ENCODE assay signal across 1 cellular context in the genomic region with DNA sequence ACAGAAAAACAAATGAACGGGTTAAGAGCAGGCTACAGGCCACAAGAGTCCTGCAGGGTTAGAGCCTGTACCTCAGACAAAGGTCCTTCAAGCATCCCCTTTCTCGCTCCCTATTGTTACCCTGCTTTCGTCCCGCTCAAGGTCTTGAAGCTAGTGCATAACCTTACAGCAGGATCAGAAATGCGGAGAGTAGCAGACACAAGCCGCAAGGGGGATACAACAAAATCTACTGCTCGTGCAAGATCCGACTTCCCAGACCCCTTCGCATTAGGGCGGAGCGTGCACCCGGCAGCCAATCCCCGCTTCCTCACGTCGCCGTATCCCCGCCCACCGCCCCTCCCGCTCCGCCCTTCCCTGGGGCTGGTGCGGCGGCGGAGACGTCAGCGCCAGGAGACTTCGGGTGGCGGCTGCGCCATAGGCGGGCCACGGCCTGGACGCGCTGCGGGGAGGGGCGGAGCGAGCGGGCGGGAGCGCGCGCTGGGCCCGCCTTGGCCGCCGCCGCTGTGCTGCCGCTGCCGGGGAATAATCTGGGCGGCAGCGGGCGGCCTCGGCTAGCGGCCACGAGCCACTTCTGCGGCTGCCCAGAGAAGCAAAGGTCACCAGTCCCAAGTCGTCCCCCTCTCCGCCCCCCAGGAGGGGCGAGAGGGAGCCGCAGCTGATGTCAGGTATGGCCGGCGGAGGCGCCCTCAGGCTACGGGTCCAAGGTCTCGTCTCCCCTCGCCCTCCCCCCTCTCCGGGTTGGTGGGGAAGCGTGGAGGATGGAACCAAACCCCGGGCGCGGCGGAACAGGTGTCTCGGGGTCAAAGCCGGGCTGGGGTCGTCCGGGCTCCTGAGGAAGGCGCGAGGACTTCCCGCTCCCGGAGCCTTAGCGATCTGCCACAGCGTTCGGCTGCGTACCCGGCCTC.
TF ChIP-seq lines count a peak whose summit lies in the region.

A gene (plus strand): TSS at position 389 of the 905 bp plus-strand sequence. CDS start 51,776 bp downstream, outside the sequence.

TF ChIP-seq in HepG2, 621 proteins besides CTCF, POLR2A, EP300 and RAD21 (continued from another document):
- peak; percentile 62; the same call in 1 of the 2 replicates for TF ChIP-seq ARNTL (CRISPR knock-in tag; IDR thresholded peaks at IDR 0.05)
- 0 out of 2 replicates have a peak, but pooled peaks have one; percentile 58 for TF ChIP-seq XBP1 (CRISPR knock-in tag; IDR thresholded peaks at IDR 0.05)
- peak; percentile 68 for TF ChIP-seq ZNF143 (CRISPR knock-in tag; IDR thresholded peaks at IDR 0.05)
- TF ChIP-seq, protein P1, sequence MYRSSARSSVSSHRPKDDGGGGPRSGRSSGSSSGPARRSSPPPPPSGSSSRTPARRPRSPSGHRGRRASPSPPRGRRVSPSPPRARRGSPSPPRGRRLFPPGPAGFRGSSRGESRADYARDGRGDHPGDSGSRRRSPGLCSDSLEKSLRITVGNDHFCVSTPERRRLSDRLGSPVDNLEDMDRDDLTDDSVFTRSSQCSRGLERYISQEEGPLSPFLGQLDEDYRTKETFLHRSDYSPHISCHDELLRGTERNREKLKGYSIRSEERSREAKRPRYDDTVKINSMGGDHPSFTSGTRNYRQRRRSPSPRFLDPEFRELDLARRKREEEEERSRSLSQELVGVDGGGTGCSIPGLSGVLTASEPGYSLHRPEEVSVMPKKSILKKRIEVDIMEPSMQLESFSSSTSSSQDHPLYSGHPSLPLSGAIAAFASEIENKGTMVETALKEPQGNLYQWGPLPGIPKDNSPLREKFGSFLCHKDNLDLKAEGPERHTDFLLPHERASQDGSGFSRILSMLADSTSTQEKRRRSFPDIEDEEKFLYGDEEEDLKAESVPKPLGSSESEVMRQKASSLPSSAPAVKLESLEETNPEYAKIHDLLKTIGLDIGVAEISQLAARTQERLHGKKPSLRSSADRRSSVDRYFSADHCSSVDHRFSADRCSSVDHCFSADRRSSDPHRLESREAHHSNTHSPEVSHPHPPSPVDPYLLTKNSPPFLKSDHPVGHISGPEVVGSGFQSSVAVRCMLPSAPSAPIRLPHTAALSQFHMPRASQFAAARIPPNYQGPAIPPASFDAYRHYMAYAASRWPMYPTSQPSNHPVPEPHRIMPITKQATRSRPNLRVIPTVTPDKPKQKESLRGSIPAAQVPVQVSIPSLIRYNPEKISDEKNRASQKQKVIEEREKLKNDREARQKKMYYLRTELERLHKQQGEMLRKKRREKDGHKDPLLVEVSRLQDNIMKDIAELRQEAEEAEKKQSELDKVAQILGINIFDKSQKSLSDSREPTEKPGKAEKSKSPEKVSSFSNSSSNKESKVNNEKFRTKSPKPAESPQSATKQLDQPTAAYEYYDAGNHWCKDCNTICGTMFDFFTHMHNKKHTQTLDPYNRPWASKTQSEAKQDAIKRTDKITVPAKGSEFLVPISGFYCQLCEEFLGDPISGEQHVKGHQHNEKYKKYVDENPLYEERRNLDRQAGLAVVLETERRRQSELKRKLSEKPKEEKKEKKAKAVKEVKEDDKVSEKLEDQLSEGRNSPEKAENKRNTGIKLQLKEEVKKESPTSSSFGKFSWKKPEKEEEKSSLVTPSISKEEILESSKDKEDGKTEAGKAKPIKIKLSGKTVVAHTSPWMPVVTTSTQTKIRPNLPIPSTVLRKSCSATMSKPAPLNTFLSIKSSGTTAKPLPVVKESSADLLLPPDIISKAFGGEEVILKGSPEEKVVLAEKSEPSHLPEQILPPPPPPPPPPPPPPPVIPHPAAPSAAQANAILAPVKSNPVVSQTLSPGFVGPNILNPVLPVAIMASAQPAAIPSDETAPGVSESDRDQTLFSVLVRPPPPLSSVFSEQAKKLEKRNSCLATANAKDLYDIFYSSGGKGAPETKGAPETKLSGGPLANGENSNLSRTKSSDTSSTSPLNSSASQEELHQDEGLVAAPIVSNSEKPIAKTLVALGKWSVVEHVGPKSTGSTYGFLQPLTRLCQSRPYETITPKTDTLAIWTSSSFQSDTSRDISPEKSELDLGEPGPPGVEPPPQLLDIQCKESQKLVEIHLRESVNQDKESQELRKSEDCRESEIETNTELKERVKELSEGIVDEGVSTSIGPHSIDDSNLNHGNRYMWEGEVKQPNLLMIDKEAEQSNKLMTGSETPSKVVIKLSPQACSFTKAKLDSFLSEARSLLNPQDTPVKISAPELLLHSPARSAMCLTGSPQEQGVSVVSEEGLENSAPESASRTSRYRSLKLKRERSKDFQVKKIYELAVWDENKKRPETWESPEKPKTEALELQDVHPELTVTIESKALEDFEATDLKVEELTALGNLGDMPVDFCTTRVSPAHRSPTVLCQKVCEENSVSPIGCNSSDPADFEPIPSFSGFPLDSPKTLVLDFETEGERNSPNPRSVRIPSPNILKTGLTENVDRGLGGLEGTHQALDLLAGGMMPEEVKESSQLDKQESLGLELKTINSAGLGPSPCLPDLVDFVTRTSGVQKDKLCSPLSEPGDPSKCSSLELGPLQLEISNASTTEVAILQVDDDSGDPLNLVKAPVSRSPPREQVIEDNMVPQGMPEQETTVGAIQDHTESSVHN (CRISPR knock-in tag; IDR thresholded peaks at IDR 0.05): no peak
- peak; percentile 65 for TF ChIP-seq ZNF510 (CRISPR knock-in tag; IDR thresholded peaks at IDR 0.05; ENCODE audit: low read depth)
- TF ChIP-seq ISL2 (CRISPR knock-in tag; IDR thresholded peaks at IDR 0.05): peak; percentile 76
- TF ChIP-seq, protein P2, sequence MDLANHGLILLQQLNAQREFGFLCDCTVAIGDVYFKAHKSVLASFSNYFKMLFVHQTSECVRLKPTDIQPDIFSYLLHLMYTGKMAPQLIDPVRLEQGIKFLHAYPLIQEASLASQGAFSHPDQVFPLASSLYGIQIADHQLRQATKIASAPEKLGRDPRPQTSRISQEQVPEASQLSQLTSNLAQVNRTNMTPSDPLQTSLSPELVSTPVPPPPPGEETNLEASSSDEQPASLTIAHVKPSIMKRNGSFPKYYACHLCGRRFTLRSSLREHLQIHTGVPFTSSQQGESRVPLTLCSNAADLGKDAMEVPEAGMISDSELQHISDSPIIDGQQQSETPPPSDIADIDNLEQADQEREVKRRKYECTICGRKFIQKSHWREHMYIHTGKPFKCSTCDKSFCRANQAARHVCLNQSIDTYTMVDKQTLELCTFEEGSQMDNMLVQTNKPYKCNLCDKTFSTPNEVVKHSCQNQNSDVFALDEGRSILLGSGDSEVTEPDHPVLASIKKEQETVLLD (CRISPR knock-in tag; IDR thresholded peaks at IDR 0.05; ENCODE audit: low read depth): peak; percentile 59
- TF ChIP-seq, protein P3, sequence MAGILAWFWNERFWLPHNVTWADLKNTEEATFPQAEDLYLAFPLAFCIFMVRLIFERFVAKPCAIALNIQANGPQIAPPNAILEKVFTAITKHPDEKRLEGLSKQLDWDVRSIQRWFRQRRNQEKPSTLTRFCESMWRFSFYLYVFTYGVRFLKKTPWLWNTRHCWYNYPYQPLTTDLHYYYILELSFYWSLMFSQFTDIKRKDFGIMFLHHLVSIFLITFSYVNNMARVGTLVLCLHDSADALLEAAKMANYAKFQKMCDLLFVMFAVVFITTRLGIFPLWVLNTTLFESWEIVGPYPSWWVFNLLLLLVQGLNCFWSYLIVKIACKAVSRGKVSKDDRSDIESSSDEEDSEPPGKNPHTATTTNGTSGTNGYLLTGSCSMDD (CRISPR knock-in tag; IDR thresholded peaks at IDR 0.05): 0 out of 2 replicates have a peak, but pooled peaks have one; percentile 47
- peak; percentile 75 for TF ChIP-seq SRSF4 (IDR thresholded peaks at IDR 0.05; ENCODE audit: low read depth, low read length, poor library complexity, severe bottlenecking)
- no peak for TF ChIP-seq RAD51 (IDR thresholded peaks at IDR 0.05; ENCODE audit: borderline replicate concordance)
- TF ChIP-seq, protein P4, sequence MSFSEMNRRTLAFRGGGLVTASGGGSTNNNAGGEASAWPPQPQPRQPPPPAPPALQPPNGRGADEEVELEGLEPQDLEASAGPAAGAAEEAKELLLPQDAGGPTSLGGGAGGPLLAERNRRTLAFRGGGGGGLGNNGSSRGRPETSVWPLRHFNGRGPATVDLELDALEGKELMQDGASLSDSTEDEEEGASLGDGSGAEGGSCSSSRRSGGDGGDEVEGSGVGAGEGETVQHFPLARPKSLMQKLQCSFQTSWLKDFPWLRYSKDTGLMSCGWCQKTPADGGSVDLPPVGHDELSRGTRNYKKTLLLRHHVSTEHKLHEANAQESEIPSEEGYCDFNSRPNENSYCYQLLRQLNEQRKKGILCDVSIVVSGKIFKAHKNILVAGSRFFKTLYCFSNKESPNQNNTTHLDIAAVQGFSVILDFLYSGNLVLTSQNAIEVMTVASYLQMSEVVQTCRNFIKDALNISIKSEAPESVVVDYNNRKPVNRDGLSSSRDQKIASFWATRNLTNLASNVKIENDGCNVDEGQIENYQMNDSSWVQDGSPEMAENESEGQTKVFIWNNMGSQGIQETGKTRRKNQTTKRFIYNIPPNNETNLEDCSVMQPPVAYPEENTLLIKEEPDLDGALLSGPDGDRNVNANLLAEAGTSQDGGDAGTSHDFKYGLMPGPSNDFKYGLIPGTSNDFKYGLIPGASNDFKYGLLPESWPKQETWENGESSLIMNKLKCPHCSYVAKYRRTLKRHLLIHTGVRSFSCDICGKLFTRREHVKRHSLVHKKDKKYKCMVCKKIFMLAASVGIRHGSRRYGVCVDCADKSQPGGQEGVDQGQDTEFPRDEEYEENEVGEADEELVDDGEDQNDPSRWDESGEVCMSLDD (CRISPR knock-in tag; IDR thresholded peaks at IDR 0.05; ENCODE audit: borderline replicate concordance): peak; percentile 60; the same call in 1 of the 2 replicates
- TF ChIP-seq, protein P5, sequence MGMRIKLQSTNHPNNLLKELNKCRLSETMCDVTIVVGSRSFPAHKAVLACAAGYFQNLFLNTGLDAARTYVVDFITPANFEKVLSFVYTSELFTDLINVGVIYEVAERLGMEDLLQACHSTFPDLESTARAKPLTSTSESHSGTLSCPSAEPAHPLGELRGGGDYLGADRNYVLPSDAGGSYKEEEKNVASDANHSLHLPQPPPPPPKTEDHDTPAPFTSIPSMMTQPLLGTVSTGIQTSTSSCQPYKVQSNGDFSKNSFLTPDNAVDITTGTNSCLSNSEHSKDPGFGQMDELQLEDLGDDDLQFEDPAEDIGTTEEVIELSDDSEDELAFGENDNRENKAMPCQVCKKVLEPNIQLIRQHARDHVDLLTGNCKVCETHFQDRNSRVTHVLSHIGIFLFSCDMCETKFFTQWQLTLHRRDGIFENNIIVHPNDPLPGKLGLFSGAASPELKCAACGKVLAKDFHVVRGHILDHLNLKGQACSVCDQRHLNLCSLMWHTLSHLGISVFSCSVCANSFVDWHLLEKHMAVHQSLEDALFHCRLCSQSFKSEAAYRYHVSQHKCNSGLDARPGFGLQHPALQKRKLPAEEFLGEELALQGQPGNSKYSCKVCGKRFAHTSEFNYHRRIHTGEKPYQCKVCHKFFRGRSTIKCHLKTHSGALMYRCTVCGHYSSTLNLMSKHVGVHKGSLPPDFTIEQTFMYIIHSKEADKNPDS (CRISPR knock-in tag; IDR thresholded peaks at IDR 0.05): peak; percentile 52; the same call in 1 of the 2 replicates
TF ChIP-seq in HepG2: peak in this region for 319.
